In the genomic region with DNA sequence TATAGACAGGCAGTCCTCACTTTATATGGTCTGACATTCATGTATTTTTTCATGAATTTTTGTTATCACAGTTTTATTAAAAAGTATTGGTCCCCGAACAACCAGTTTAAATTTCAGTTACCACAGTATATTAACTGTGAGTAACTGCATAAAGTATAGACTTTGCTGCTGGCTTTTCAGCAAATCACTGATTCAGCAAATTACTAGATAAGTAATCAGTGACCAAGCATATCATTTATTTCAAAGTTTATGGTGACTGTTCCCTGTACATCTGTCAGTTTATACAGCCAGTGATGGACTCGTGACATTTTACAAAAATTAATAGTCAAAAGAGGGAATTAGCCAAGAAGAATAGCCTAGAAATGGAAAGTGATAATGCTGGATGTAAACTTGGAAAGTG, we compare ENCODE assay signal across 1 cellular context.
TF ChIP-seq lines count a peak whose summit lies in the region.

No MANE protein-coding gene starts in this region.

TF ChIP-seq in HepG2, 621 proteins besides CTCF, POLR2A, EP300 and RAD21 (continued from another document):
- peak; percentile 80 to 91 for TF ChIP-seq MAFK (conservative IDR thresholded peaks at IDR 0.05 in 1 of 2, IDR thresholded peaks at IDR 0.05 in 1 of 2; ENCODE audit: low read length in 2 of 2)
- TF ChIP-seq ZNF143 (CRISPR knock-in tag; IDR thresholded peaks at IDR 0.05), result no peak
